9 cellular contexts compared by ENCODE assay signal in the genomic region with DNA sequence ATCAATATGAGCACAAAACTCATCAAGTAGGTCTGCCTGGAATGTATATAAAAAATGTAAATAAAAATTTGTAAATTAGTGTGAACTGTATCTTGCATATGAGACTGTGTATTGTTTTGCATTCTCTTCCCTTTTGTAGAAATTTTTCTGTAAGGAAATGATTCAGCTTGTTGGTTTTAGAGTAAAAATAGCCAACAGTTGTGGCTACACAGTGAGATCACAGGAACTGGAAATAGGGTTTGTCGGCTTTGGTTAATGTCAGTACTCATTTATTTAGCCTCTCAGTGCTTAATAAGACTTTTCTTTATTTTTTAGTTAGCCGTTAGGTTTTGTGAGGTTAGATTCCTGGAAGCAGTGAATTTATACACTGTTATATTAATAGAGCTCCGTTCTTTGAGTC.
DNase-seq lines count a peak whose midpoint lies in the region; ATAC-seq and TF ChIP-seq lines count a peak whose summit lies in the region.
"Had no signal": no experiment of that assay in that cellular context is flagged by ENCODE, and none has a peak within 500 bp of the region (broad histone marks: within the 10 kb centered on the region; RNA-seq: fewer than 3 reads in every experiment).

No MANE protein-coding gene starts in this region.

- H3K27me3 ChIP-seq in GM06990 (replicated peaks; ENCODE audit: control insufficient read depth, insufficient read depth, low read length) (no peaks in the 10 kb centered on the region), testis (no peaks in the 10 kb centered on the region), Caco-2 (replicated peaks; ENCODE audit: control insufficient read depth, insufficient read depth, low read length) (no peaks in the 10 kb centered on the region)

- ATAC-seq in GM21529 (IDR thresholded peaks at IDR 0.05; ENCODE audit: unreplicated experiment) = peak; percentile 85
- ATAC-seq: K562 had no signal

- no peaks in the 10 kb centered on the region for H3K9me3 ChIP-seq in testis
- peaks cover 2% of the 10 kb centered on the region for H3K9me3 ChIP-seq in Caco-2

- H3K27ac Mint-ChIP-seq in stimulated activated naive CD8-positive, alpha-beta T cell treated with anti-CD3 and anti-CD28 coated beads, Interleukin-15, Interleukin-2, amounts not matched to agents 100 ng/mL and 50 ng/mL, for 24 hours = no peak overlapping the region
- no peak overlapping the region for H3K27ac Mint-ChIP-seq in Caco-2 (ENCODE audit: unreplicated experiment)

- H3K4me1 Mint-ChIP-seq in stimulated activated naive CD8-positive, alpha-beta T cell treated with anti-CD3 and anti-CD28 coated beads, Interleukin-15, Interleukin-2, amounts not matched to agents 100 ng/mL and 50 ng/mL, for 24 hours (ENCODE audit: low read depth) = peaks cover 21% of the 10 kb centered on the region
- no peaks in the 10 kb centered on the region for H3K4me1 Mint-ChIP-seq in Caco-2 (ENCODE audit: low read depth, unreplicated experiment)

- no peaks in the 10 kb centered on the region for H3K27me3 Mint-ChIP-seq in stimulated activated naive CD8-positive, alpha-beta T cell treated with anti-CD3 and anti-CD28 coated beads, Interleukin-15, Interleukin-2, amounts not matched to agents 100 ng/mL and 50 ng/mL, for 24 hours
- no peaks in the 10 kb centered on the region for H3K27me3 Mint-ChIP-seq in Caco-2 (ENCODE audit: insufficient read depth, unreplicated experiment)

- H3K36me3 Mint-ChIP-seq in stimulated activated naive CD8-positive, alpha-beta T cell treated with anti-CD3 and anti-CD28 coated beads, Interleukin-15, Interleukin-2, amounts not matched to agents 100 ng/mL and 50 ng/mL, for 24 hours (ENCODE audit: low read depth) = peaks cover 39% of the 10 kb centered on the region
- peaks cover 40% of the 10 kb centered on the region for H3K36me3 Mint-ChIP-seq in Caco-2 (ENCODE audit: insufficient read depth, unreplicated experiment)

- POLR2A ChIA-PET in Caco-2 (lab: Charles Lee) = no interaction called here

- no peak for TF ChIP-seq POLR2A in testis (IDR thresholded peaks at IDR 0.05)

- H3K36me3 ChIP-seq in GM06990 (ENCODE audit: control insufficient read depth, insufficient read depth, low read length) (no peaks in the 10 kb centered on the region), testis (ENCODE audit: low read depth, missing control alignments) (no peaks in the 10 kb centered on the region), Caco-2 (ENCODE audit: control insufficient read depth, insufficient read depth, low read length) (no peaks in the 10 kb centered on the region; the same call in 1 of the 2 replicates)

- H3K9me3 Mint-ChIP-seq in stimulated activated naive CD8-positive, alpha-beta T cell treated with anti-CD3 and anti-CD28 coated beads, Interleukin-15, Interleukin-2, amounts not matched to agents 100 ng/mL and 50 ng/mL, for 24 hours = no peaks in the 10 kb centered on the region
- no peaks in the 10 kb centered on the region for H3K9me3 Mint-ChIP-seq in Caco-2 (ENCODE audit: unreplicated experiment)

- intact Hi-C loops in testis (cut with DNase I; ENCODE audit: low total_unique reads) = no loop called here
- intact Hi-C loops in Caco-2 (cut with micrococcal nuclease; ENCODE audit: unreplicated experiment) = no loop called here

- CTCF ChIA-PET in Caco-2 (lab: Charles Lee) = interaction anchor here (0.6 kb wide), 1 partner anchor 43 kb away, joined by 3 read pairs; no protein-coding TSS in a partner anchor

- WGBS in testis, 2 donors = 78 to 81% methylated on average over 3 of the region's 3 CpGs

- in situ Hi-C loops in KBM-7 (cut with MboI; ENCODE audit: low pct_unique_long_range_greater_than_20kb, low sequenced_read_pairs) = no loop called here

- H3K4me1 ChIP-seq in testis = peaks cover 7% of the 10 kb centered on the region
- no peaks in the 10 kb centered on the region for H3K4me1 ChIP-seq in Caco-2

- TF ChIP-seq CTCF in GM06990 (IDR thresholded peaks at IDR 0.05; ENCODE audit: insufficient read depth, low read length, poor library complexity, severe bottlenecking) (no peak), coronary artery (IDR thresholded peaks at IDR 0.05) (no peak), testis (IDR thresholded peaks at IDR 0.05) (no peak), Caco-2 (IDR thresholded peaks at IDR 0.05; ENCODE audit: insufficient read depth in 1 of 2, low read depth in 1 of 2, low read length in 1 of 2, severe bottlenecking in 1 of 2, unreplicated experiment in 1 of 2) (no peak)

- DNase-seq in GM06990 (ENCODE audit: extremely low read depth, insufficient read length) = peak; percentile 52
- DNase-seq in KBM-7 = peak; percentile 59
- no peak for DNase-seq in coronary artery (ENCODE audit: low spot score)
- no peak for DNase-seq in testis
- DNase-seq in effector CD4-positive, alpha-beta T cell = no peak
- no peak for DNase-seq in Caco-2

- H3K27ac ChIP-seq in coronary artery (peak overlapping the region; percentile 36 to 64), testis (no peak overlapping the region)

- peak overlapping the region; percentile 43 for H3K4me3 Mint-ChIP-seq in stimulated activated naive CD8-positive, alpha-beta T cell treated with anti-CD3 and anti-CD28 coated beads, Interleukin-15, Interleukin-2, amounts not matched to agents 100 ng/mL and 50 ng/mL, for 24 hours
- no peak overlapping the region for H3K4me3 Mint-ChIP-seq in Caco-2 (ENCODE audit: unreplicated experiment)

- no TSS peak for BruUV-seq in Caco-2 (replicated peaks; lab: Mats Ljungman, UMichigan)

- H3K4me3 ChIP-seq in GM06990 (replicated peaks; ENCODE audit: low read depth, low read length) (no peak overlapping the region), coronary artery (no peak overlapping the region), testis (no peak overlapping the region), Caco-2 (ENCODE audit: low read depth, low read length) (no peak overlapping the region)
- H3K4me3 ChIP-seq: K562 had no signal

Comparison
In these comparisons a context has a peak if more than half of its experiments do, and no peak if none do; other contexts are left out.
1. DNase-seq: peak in GM06990 (single experiment) and KBM-7 (single experiment); none in coronary artery (single experiment), testis (single experiment), effector CD4-positive, alpha-beta T cell (single experiment) and Caco-2 (0 of 2).
2. H3K27ac ChIP-seq: peak in coronary artery (2 of 2); none in testis (0 of 2).